ENCODE assay signal across 1 cellular context in genomic region chr17:15629991-15630390, GRCh38. TPM values are rescaled to one million over a fixed set of nuclear protein-coding genes. Genes with fewer than 3 reads are reported as not detected.
"Had no signal": no experiment of that assay in that cellular context is flagged by ENCODE, and none has a peak within 500 bp of the region (broad histone marks: within the 10 kb centered on the region; RNA-seq: fewer than 3 reads in every experiment).

No MANE protein-coding gene starts in this region.

RNA-seq across cellular contexts. Expression of gene FBXW10B, which starts 10.5 kb away (rescaled TPM):
- polyA plus RNA-seq: IgD-negative memory B cell had no signal
